In the genomic region with DNA sequence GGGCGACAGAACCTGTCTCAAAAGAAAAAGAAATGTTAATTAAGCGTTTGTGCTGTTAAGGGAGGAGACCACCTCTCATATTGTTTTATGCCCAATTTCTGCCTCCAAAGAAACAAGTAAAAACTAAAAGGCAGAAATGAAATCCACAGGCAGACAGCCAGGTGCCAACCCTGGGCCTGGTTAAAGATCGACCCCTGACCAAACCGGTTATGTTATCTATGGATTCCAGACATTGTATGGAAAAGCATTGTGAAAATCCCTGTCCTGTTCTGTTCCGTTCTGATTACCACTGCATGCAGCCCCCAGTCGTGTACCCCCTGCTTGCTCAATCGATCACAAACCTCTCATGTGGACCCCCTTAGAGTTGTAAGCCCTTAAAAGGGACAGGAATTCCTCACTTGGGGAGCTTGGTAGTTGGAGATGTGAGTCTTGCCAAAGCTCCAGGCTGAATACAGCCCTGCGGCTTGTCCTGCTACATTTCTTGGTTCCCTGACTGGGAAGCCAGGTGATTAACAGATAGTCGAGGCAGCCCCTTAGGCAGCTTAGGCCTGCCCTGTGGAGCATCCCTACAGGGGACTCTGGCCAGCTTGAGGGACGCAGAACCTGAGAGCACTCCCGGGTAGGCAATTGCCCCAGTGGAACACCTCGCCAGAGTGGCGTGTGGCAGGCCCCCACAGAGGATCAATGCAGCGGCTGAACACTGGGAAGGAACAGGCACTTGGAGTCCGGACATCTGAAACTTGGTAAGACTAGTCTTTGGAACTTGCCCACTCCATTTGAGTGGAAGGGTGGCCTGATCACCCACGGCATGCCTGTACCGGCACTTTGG, we compare ENCODE assay signal across 8 cellular contexts. TPM values are rescaled to one million over a fixed set of nuclear protein-coding genes. Genes with fewer than 3 reads are reported as not detected.
DNase-seq lines count a peak whose midpoint lies in the region; ATAC-seq, FAIRE-seq and TF ChIP-seq lines count a peak whose summit lies in the region.

No MANE protein-coding gene starts in this region.

- H4K8ac ChIP-seq in trophoblast cell (ENCODE audit: low read depth, low read length) = peak overlapping the region; percentile 81

- H3K4me3 Mint-ChIP-seq in Calu3 (ENCODE audit: low read depth, unreplicated experiment) = peak overlapping the region; percentile 90

- peak overlapping the region; percentile 89 for H3K14ac ChIP-seq in trophoblast cell (ENCODE audit: low read length)

- H3K9me3 ChIP-seq in Panc1 (ENCODE audit: control insufficient read depth, insufficient read depth, low read depth, low read length) (no peaks in the 10 kb centered on the region), trophoblast cell (ENCODE audit: insufficient read depth, low read depth, low read length) (no peaks in the 10 kb centered on the region)

- no peak overlapping the region for H3K23ac ChIP-seq in trophoblast cell (ENCODE audit: low read length)

- FAIRE-seq in HTR-8/SVneo (lab: Jason Lieb, UNC) = no peak

- in situ Hi-C loops in Panc1 (cut with HindIII; ENCODE audit: low pct_unique_long_range_greater_than_20kb, low sequenced_read_pairs) = no loop called here

- H3K27ac ChIP-seq in Panc1 (ENCODE audit: low read length) (peak overlapping the region; percentile 51), trophoblast cell (ENCODE audit: low read depth, low read length) (peak overlapping the region; percentile 94)

- H4K12ac ChIP-seq in trophoblast cell (ENCODE audit: low read depth, low read length) = peak overlapping the region; percentile 90

- WGBS in trophoblast cell (ENCODE audit: extremely low coverage, insufficient coverage, insufficient read length) = no CpG with 5 or more reads among the region's 17 CpGs

- H3K4ac ChIP-seq in trophoblast cell (ENCODE audit: low read depth, low read length) = peak overlapping the region; percentile 77

- peak overlapping the region; percentile 95 for H4K91ac ChIP-seq in trophoblast cell (ENCODE audit: low read depth, low read length)

- POLR2A ChIA-PET in Panc1 (lab: Charles Lee) = interaction anchor here (0.7 kb wide), 1 partner anchor 12 kb away, joined by 3 read pairs; no protein-coding TSS in a partner anchor

- peak overlapping the region; percentile 59 for H2AK5ac ChIP-seq in trophoblast cell (ENCODE audit: low read length)

- H3K27me3 ChIP-seq in Panc1 (ENCODE audit: control insufficient read depth, insufficient read depth, low read length) (no peaks in the 10 kb centered on the region), trophoblast cell (ENCODE audit: insufficient read depth, low read length) (no peaks in the 10 kb centered on the region)

- BruUV-seq in Calu3 (replicated peaks; lab: Mats Ljungman, UMichigan) (no TSS peak), Panc1 (replicated peaks; lab: Mats Ljungman, UMichigan) (no TSS peak)

- peaks cover 27% of the 10 kb centered on the region for H3K79me1 ChIP-seq in trophoblast cell (ENCODE audit: low read length)

- peaks cover 68% of the 10 kb centered on the region for H3K36me3 Mint-ChIP-seq in Calu3 (ENCODE audit: insufficient read depth, unreplicated experiment)

- no peaks in the 10 kb centered on the region for H3K27me3 Mint-ChIP-seq in Calu3 (ENCODE audit: unreplicated experiment)

- intact Hi-C loops in Calu3 (cut with micrococcal nuclease; ENCODE audit: unreplicated experiment) = loop anchor here (2.0 to 10.0 kb wide), 2 partner anchors 131 to 339 kb away; a partner anchor contains a TSS
- intact Hi-C loops in Panc1 (cut with micrococcal nuclease; ENCODE audit: unreplicated experiment) = no loop called here

- H3K36me3 ChIP-seq in Panc1 (ENCODE audit: control insufficient read depth, insufficient read depth, low read length) (no peaks in the 10 kb centered on the region; the same call in 1 of the 2 replicates), trophoblast cell (ENCODE audit: control insufficient read depth in 1 of 2, insufficient read depth in 2 of 2, low read length in 2 of 2) (peaks cover 11% of the 10 kb centered on the region in 2 experiments)

- CTCF ChIA-PET in Calu3 (lab: Charles Lee) (interaction anchor here (0.6 to 1.2 kb wide), 4 partner anchors 35 to 152 kb away, joined by 3 to 6 read pairs (median 3); a partner anchor contains a TSS), Panc1 (lab: Charles Lee) (interaction anchor here (0.6 kb wide), 1 partner anchor 484 kb away, joined by 3 read pairs; no protein-coding TSS in a partner anchor)

- peaks cover 46% of the 10 kb centered on the region for H3K4me1 Mint-ChIP-seq in Calu3 (ENCODE audit: low read depth, unreplicated experiment)

- peak overlapping the region; percentile 95 for H2BK5ac ChIP-seq in trophoblast cell (ENCODE audit: low read depth, low read length, poor library complexity)

- peak overlapping the region; percentile 82 to 89 for H3K4me3 ChIP-seq in Panc1 (ENCODE audit: low read depth in 2 of 2, low read length in 2 of 2)
- H3K4me3 ChIP-seq in epithelial cell of proximal tubule (ENCODE audit: low read depth, low read length) = peak overlapping the region; percentile 97
- no peak overlapping the region for H3K4me3 ChIP-seq in trophoblast cell (ENCODE audit: low read depth, low read length)

- peak overlapping the region; percentile 87 for H3K18ac ChIP-seq in trophoblast cell (ENCODE audit: low read length)

- ATAC-seq in Panc1 (no peak), GM21528 (IDR thresholded peaks at IDR 0.05; ENCODE audit: low FRiP score, unreplicated experiment) (no peak), GM21825 (IDR thresholded peaks at IDR 0.05; ENCODE audit: unreplicated experiment) (no peak)

- peak overlapping the region; percentile 93 for H2BK120ac ChIP-seq in trophoblast cell (ENCODE audit: insufficient read depth, low read length, poor library complexity)

- peak overlapping the region; percentile 98 for H3K27ac Mint-ChIP-seq in Calu3 (ENCODE audit: unreplicated experiment)

- H3K79me2 ChIP-seq in trophoblast cell (ENCODE audit: control insufficient read depth, insufficient read depth, low read length, poor library complexity) = peaks cover 16% of the 10 kb centered on the region

- no peak overlapping the region for H3K9ac ChIP-seq in trophoblast cell (ENCODE audit: low read length)

- H3K4me2 ChIP-seq in trophoblast cell (ENCODE audit: low read length) = peak overlapping the region; percentile 53

- H3K9me3 Mint-ChIP-seq in Calu3 (ENCODE audit: low read depth, unreplicated experiment) = no peaks in the 10 kb centered on the region

- peak; percentile 64 for DNase-seq in Calu3
- no peak for DNase-seq in Panc1 (ENCODE audit: low read depth, low spot score)
- DNase-seq in epithelial cell of proximal tubule (ENCODE audit: low read depth) = no peak
- peak; percentile 78 to 85 for DNase-seq in trophoblast cell
- no peak for DNase-seq in HTR-8/SVneo (ENCODE audit: insufficient read length, low spot score)
- DNase-seq in CD1c-positive myeloid dendritic cell (ENCODE audit: extremely low spot score) = no peak

- H3K4me1 ChIP-seq in Panc1 (ENCODE audit: control insufficient read depth, insufficient read depth, low read length) (peaks cover 6% of the 10 kb centered on the region), trophoblast cell (ENCODE audit: control insufficient read depth in 1 of 2, insufficient read depth in 2 of 2, low read length in 2 of 2) (peaks cover 23 to 32% of the 10 kb centered on the region in 2 experiments)

- no peak for TF ChIP-seq CTCF in Calu3 (IDR thresholded peaks at IDR 0.05; ENCODE audit: unreplicated experiment)
- no peak for TF ChIP-seq CTCF in Panc1 (IDR thresholded peaks at IDR 0.05)
- TF ChIP-seq CTCF in epithelial cell of proximal tubule (conservative IDR thresholded peaks at IDR 0.05; ENCODE audit: low read depth, low read length) = no peak

- H2AFZ ChIP-seq in trophoblast cell (ENCODE audit: insufficient read depth, low read length, poor library complexity) = peak overlapping the region; percentile 56

- H2BK12ac ChIP-seq in trophoblast cell (ENCODE audit: low read length) = peak overlapping the region; percentile 85

RNA-seq across cellular contexts. Expression of a gene that starts 0.7 kb away (rescaled TPM):
- total RNA-seq in Calu3 (2022) = 24.0 and 24.8 TPM in 2 replicates
- total RNA-seq in Panc1 (2021; ENCODE audit: unreplicated experiment) = 7.5 TPM
- polyA plus RNA-seq in Panc1 (2012; ENCODE audit: insufficient read length) = 4.1 TPM
- 7.0 and 8.9 TPM in 2 replicates for total RNA-seq in epithelial cell of proximal tubule
- 12.1 and 12.7 TPM in 2 replicates for polyA plus RNA-seq in trophoblast cell (2013)

RNA-seq across cellular contexts. Expression of a gene that starts 14.6 kb away (rescaled TPM):
- 31.1 and 31.6 TPM in 2 replicates for total RNA-seq in Calu3 (2022)
- 17.6 TPM for total RNA-seq in Panc1 (2021; ENCODE audit: unreplicated experiment)
- 2.7 TPM for polyA plus RNA-seq in Panc1 (2012; ENCODE audit: insufficient read length)
- 11.3 and 14.7 TPM in 2 replicates for total RNA-seq in epithelial cell of proximal tubule
- 7.5 and 8.0 TPM in 2 replicates for polyA plus RNA-seq in trophoblast cell (2013)

RNA-seq across cellular contexts. Expression of a gene that starts 34.2 kb away (rescaled TPM):
- 111 and 113 TPM in 2 replicates for total RNA-seq in Calu3 (2022)
- 57.3 TPM for total RNA-seq in Panc1 (2021; ENCODE audit: unreplicated experiment)
- 14.1 TPM for polyA plus RNA-seq in Panc1 (2012; ENCODE audit: insufficient read length)
- 14.4 and 16.6 TPM in 2 replicates for total RNA-seq in epithelial cell of proximal tubule
- 18.5 and 19.9 TPM in 2 replicates for polyA plus RNA-seq in trophoblast cell (2013)

RNA-seq across cellular contexts. Expression of a gene that starts 46.0 kb away (rescaled TPM):
- total RNA-seq in Calu3 (2022) = 18.9 and 22.9 TPM in 2 replicates
- 10.7 TPM for total RNA-seq in Panc1 (2021; ENCODE audit: unreplicated experiment)
- 12.3 TPM for polyA plus RNA-seq in Panc1 (2012; ENCODE audit: insufficient read length)
- 6.7 and 6.9 TPM in 2 replicates for total RNA-seq in epithelial cell of proximal tubule
- 4.7 and 4.8 TPM in 2 replicates for polyA plus RNA-seq in trophoblast cell (2013)

Comparison
In these comparisons a context has a peak if more than half of its experiments do, and no peak if none do; other contexts are left out.
1. DNase-seq: peak in Calu3 (single experiment) and trophoblast cell (2 of 2); none in Panc1 (single experiment), epithelial cell of proximal tubule (single experiment), HTR-8/SVneo (single experiment) and CD1c-positive myeloid dendritic cell (single experiment).